Comparison of ENCODE assay signal across 15 cellular contexts in the genomic region with DNA sequence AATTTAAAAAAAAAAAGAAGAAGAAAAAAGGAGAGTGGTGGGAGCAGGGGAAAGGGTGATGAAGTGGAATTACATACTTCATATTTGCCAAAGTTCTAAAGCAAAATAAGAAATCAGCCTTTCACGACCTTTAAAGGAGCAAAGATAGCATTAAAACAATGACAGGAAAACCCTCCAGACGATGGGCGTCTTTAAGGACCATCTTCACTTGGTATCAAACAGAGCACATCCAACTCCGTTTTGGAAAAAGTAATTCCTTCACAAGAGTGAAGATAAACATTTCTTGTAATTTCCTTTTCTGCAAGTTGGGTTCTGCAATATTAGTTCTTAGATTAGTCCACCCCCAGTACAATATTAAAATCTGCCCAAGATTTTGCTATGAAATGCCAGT. TPM values are rescaled to one million over a fixed set of nuclear protein-coding genes. Genes with fewer than 3 reads are reported as not detected.
DNase-seq lines count a peak whose midpoint lies in the region; ATAC-seq, FAIRE-seq and TF ChIP-seq lines count a peak whose summit lies in the region.
"Had no signal": no experiment of that assay in that cellular context is flagged by ENCODE, and none has a peak within 500 bp of the region (broad histone marks: within the 10 kb centered on the region; RNA-seq: fewer than 3 reads in every experiment).

No MANE protein-coding gene starts in this region.

- H3K27me3 Mint-ChIP-seq in activated CD4-positive, alpha-beta T cell treated with anti-CD3 and anti-CD28 coated beads, Interleukin-2, amount 10 ng/mL, durations not matched to agents 24 days and 14 days, result peaks cover 13% of the 10 kb centered on the region
- H3K27me3 Mint-ChIP-seq in activated CD4-positive, alpha-beta memory T cell treated with anti-CD3 and anti-CD28 coated beads, Interleukin-2, amount 10 ng/mL, durations not matched to agents 7 days and 5 days, result peaks cover 9% of the 10 kb centered on the region
- peaks cover 47% of the 10 kb centered on the region for H3K27me3 Mint-ChIP-seq in stimulated activated naive CD8-positive, alpha-beta T cell treated with anti-CD3 and anti-CD28 coated beads, Interleukin-15, amount 100 ng/mL, for 72 hours

- H3K4me1 Mint-ChIP-seq in activated CD4-positive, alpha-beta T cell treated with anti-CD3 and anti-CD28 coated beads, Interleukin-2, amount 10 ng/mL, durations not matched to agents 24 days and 14 days, result peaks cover 18% of the 10 kb centered on the region
- H3K4me1 Mint-ChIP-seq in activated CD4-positive, alpha-beta memory T cell treated with anti-CD3 and anti-CD28 coated beads, Interleukin-2, amount 10 ng/mL, durations not matched to agents 7 days and 5 days, result peaks cover 9% of the 10 kb centered on the region
- peaks cover 20% of the 10 kb centered on the region for H3K4me1 Mint-ChIP-seq in stimulated activated naive CD8-positive, alpha-beta T cell treated with anti-CD3 and anti-CD28 coated beads, Interleukin-15, amount 100 ng/mL, for 72 hours

- no peak overlapping the region for H3K9ac ChIP-seq in kidney (ENCODE audit: low read length in 2 of 2)

- H3K4me3 ChIP-seq in kidney (ENCODE audit: low read length in 2 of 2), result peak overlapping the region; percentile 32 to 50
- H3K4me3 ChIP-seq: ovary had no signal

- no peak for DNase-seq in activated CD4-positive, alpha-beta T cell treated with anti-CD3 and anti-CD28 coated beads, Interleukin-2, amount 10 ng/mL, durations not matched to agents 24 days and 14 days
- DNase-seq in activated CD4-positive, alpha-beta T cell treated with anti-CD3 and anti-CD28 coated beads for 1 hour, result no peak
- no peak for DNase-seq in activated CD4-positive, alpha-beta memory T cell treated with anti-CD3 and anti-CD28 coated beads, Interleukin-2, amount 10 ng/mL, durations not matched to agents 7 days and 5 days
- DNase-seq in kidney, result no peak
- no peak for DNase-seq in stimulated activated naive CD8-positive, alpha-beta T cell treated with anti-CD3 and anti-CD28 coated beads, Interleukin-15, amount 100 ng/mL, for 72 hours
- DNase-seq: kidney glomerular epithelial cell; NCI-H774; ovary; SHP77 treated with DMSO at 0.1 percent for 48 hours; stimulated activated CD4-positive, alpha-beta T cell treated with anti-CD3 and anti-CD28 coated beads, Interleukin-4, amount 100 ng/mL, for 4 hours had no signal

- no peak for FAIRE-seq in kidney (lab: Jason Lieb, UNC)
- FAIRE-seq: A204.1, frontal cortex had no signal

- POLR2A ChIA-PET in activated CD4-positive, alpha-beta memory T cell treated with anti-CD3 and anti-CD28 coated beads, Interleukin-2, amount 10 ng/mL, durations not matched to agents 7 days and 5 days (lab: Charles Lee), result no interaction called here

- H3K9me3 Mint-ChIP-seq in activated CD4-positive, alpha-beta T cell treated with anti-CD3 and anti-CD28 coated beads, Interleukin-2, amount 10 ng/mL, durations not matched to agents 24 days and 14 days, result peaks cover 3% of the 10 kb centered on the region
- no peaks in the 10 kb centered on the region for H3K9me3 Mint-ChIP-seq in activated CD4-positive, alpha-beta memory T cell treated with anti-CD3 and anti-CD28 coated beads, Interleukin-2, amount 10 ng/mL, durations not matched to agents 7 days and 5 days
- no peaks in the 10 kb centered on the region for H3K9me3 Mint-ChIP-seq in stimulated activated naive CD8-positive, alpha-beta T cell treated with anti-CD3 and anti-CD28 coated beads, Interleukin-15, amount 100 ng/mL, for 72 hours

- peak overlapping the region; percentile 84 for H3K4me3 Mint-ChIP-seq in activated CD4-positive, alpha-beta T cell treated with anti-CD3 and anti-CD28 coated beads, Interleukin-2, amount 10 ng/mL, durations not matched to agents 24 days and 14 days
- H3K4me3 Mint-ChIP-seq in activated CD4-positive, alpha-beta memory T cell treated with anti-CD3 and anti-CD28 coated beads, Interleukin-2, amount 10 ng/mL, durations not matched to agents 7 days and 5 days, result peak overlapping the region; percentile 23
- peak overlapping the region; percentile 56 to 73 for H3K4me3 Mint-ChIP-seq in stimulated activated naive CD8-positive, alpha-beta T cell treated with anti-CD3 and anti-CD28 coated beads, Interleukin-15, amount 100 ng/mL, for 72 hours

- H3K36me3 ChIP-seq in kidney (ENCODE audit: control insufficient read depth in 1 of 2, insufficient read depth in 2 of 2, low read length in 2 of 2), result no peaks in the 10 kb centered on the region
- H3K36me3 ChIP-seq: ovary had no signal

- no peak for ATAC-seq in stimulated activated naive CD8-positive, alpha-beta T cell treated with anti-CD3 and anti-CD28 coated beads, Interleukin-15, amount 100 ng/mL, for 72 hours
- no peak for ATAC-seq in HG03342 (IDR thresholded peaks at IDR 0.05; ENCODE audit: unreplicated experiment)
- no peak for ATAC-seq in HG03457 (IDR thresholded peaks at IDR 0.05; ENCODE audit: unreplicated experiment)
- ATAC-seq in activated CD4-positive, CD25-positive, alpha-beta regulatory T cell treated with anti-CD3 and anti-CD28 coated beads, Interleukin-2, amount 50 U/mL, for 24 hours, result no peak

- intact Hi-C loops in activated CD4-positive, alpha-beta T cell treated with anti-CD3 and anti-CD28 coated beads, Interleukin-2, amount 10 ng/mL, durations not matched to agents 24 days and 14 days (cut with micrococcal nuclease), result loop anchor here (1.0 kb wide), 1 partner anchor 26 kb away; no protein-coding TSS in a partner anchor
- intact Hi-C loops in kidney (cut with DNase I), result no loop called here

- TF ChIP-seq CTCF in kidney (IDR thresholded peaks at IDR 0.05; ENCODE audit: borderline replicate concordance, extremely low read depth, insufficient read depth), result no peak

- H3K27ac Mint-ChIP-seq in activated CD4-positive, alpha-beta T cell treated with anti-CD3 and anti-CD28 coated beads, Interleukin-2, amount 10 ng/mL, durations not matched to agents 24 days and 14 days, result peak overlapping the region; percentile 59
- no peak overlapping the region for H3K27ac Mint-ChIP-seq in activated CD4-positive, alpha-beta memory T cell treated with anti-CD3 and anti-CD28 coated beads, Interleukin-2, amount 10 ng/mL, durations not matched to agents 7 days and 5 days
- H3K27ac Mint-ChIP-seq in stimulated activated naive CD8-positive, alpha-beta T cell treated with anti-CD3 and anti-CD28 coated beads, Interleukin-15, amount 100 ng/mL, for 72 hours, result no peak overlapping the region

- CTCF ChIA-PET in activated CD4-positive, alpha-beta memory T cell treated with anti-CD3 and anti-CD28 coated beads, Interleukin-2, amount 10 ng/mL, durations not matched to agents 7 days and 5 days (lab: Charles Lee), result no interaction called here

- no peaks in the 10 kb centered on the region for H3K36me3 Mint-ChIP-seq in activated CD4-positive, alpha-beta T cell treated with anti-CD3 and anti-CD28 coated beads, Interleukin-2, amount 10 ng/mL, durations not matched to agents 24 days and 14 days (ENCODE audit: low read depth)
- H3K36me3 Mint-ChIP-seq in activated CD4-positive, alpha-beta memory T cell treated with anti-CD3 and anti-CD28 coated beads, Interleukin-2, amount 10 ng/mL, durations not matched to agents 7 days and 5 days (ENCODE audit: low read depth), result no peaks in the 10 kb centered on the region

- peak overlapping the region; percentile 1 to 65 for H3K27ac ChIP-seq in kidney (ENCODE audit: low read depth in 2 of 2, low read length in 2 of 2)
- H3K27ac ChIP-seq: ovary had no signal

- H3K9me3 ChIP-seq in kidney (ENCODE audit: control insufficient read depth in 1 of 2, low read length in 2 of 2), result no peaks in the 10 kb centered on the region
- H3K9me3 ChIP-seq: ovary had no signal

- no peaks in the 10 kb centered on the region for H3K4me1 ChIP-seq in kidney (ENCODE audit: control insufficient read depth in 1 of 2, insufficient read depth in 1 of 2, low read depth in 1 of 2, low read length in 2 of 2)

RNA-seq across cellular contexts. Expression of gene FRMD4B, which starts 32.8 kb away (rescaled TPM):
- 59.1 and 60.9 TPM in 2 replicates for total RNA-seq in activated CD4-positive, alpha-beta T cell treated with anti-CD3 and anti-CD28 coated beads, Interleukin-2, amount 10 ng/mL, durations not matched to agents 24 days and 14 days
- 10 to 100 TPM; 69.5 to 72.4 TPM for total RNA-seq in activated CD4-positive, alpha-beta memory T cell treated with anti-CD3 and anti-CD28 coated beads, Interleukin-2, amount 10 ng/mL, durations not matched to agents 7 days and 5 days
- total RNA-seq in kidney, result 50.5 TPM
- 11.8 TPM for polyA plus RNA-seq in kidney (ENCODE audit: insufficient read depth, low read depth, low replicate concordance)

Comparison
In these comparisons a context has a peak if more than half of its experiments do, and no peak if none do; other contexts are left out.
1. H3K4me3 Mint-ChIP-seq: peak in every context shown above with its lines; median percentile 84 in activated CD4-positive, alpha-beta T cell treated with anti-CD3 and anti-CD28 coated beads, Interleukin-2, amount 10 ng/mL, durations not matched to agents 24 days and 14 days; 64 in stimulated activated naive CD8-positive, alpha-beta T cell treated with anti-CD3 and anti-CD28 coated beads, Interleukin-15, amount 100 ng/mL, for 72 hours; 23 in activated CD4-positive, alpha-beta memory T cell treated with anti-CD3 and anti-CD28 coated beads, Interleukin-2, amount 10 ng/mL, durations not matched to agents 7 days and 5 days.